ENCODE assay signal across 8 cellular contexts in genomic region chr6:2766767-2767314, GRCh38. TPM values are rescaled to one million over a fixed set of nuclear protein-coding genes. Genes with fewer than 3 reads are reported as not detected.
DNase-seq lines count a peak whose midpoint lies in the region; TF ChIP-seq lines count a peak whose summit lies in the region.

No MANE protein-coding gene starts in this region.

- whole genome bisulfite sequencing in tibial nerve, 2 donors = 2 to 5% methylated on average over 10 of the region's 10 CpGs

- H3K27ac ChIP-seq in 22Rv1 (no peak overlapping the region), HEK293 (ENCODE audit: extremely low read depth, low read depth, low read length) (peak overlapping the region; percentile 92; the same call in 1 of the 2 replicates), ascending aorta (peak overlapping the region; percentile 92 to 99), tibial nerve (peak overlapping the region in 3 of 4 donors; percentile 90 to 95 (median 92))

- DNase-seq in ascending aorta (ENCODE audit: low spot score in 2 of 2) (no peak), left kidney (ENCODE audit: low read depth, low spot score) (peak; percentile 49), tibial nerve (ENCODE audit: low spot score in 2 of 2) (no peak), NCI-H1417 treated with DMSO at 0.1 percent for 48 hours (lab: John Stamatoyannopoulos, UW) (no peak), KG1 (lab: John Stamatoyannopoulos, UW) (no peak)
- no peak for DNase-seq in stimulated activated CD4-positive, alpha-beta T cell treated with anti-CD3 and anti-CD28 coated beads, Interleukin-4, amount 100 ng/mL, for 4 hours

- 0 out of 2 replicates have a peak, but pooled peaks have one; percentile 5 for TF ChIP-seq CTCF in 22Rv1 (IDR thresholded peaks at IDR 0.05)
- no peak for TF ChIP-seq CTCF in HEK293 (tag by site-specific recombination; IDR thresholded peaks at IDR 0.05)
- TF ChIP-seq CTCF in ascending aorta (IDR thresholded peaks at IDR 0.05) = no peak
- TF ChIP-seq CTCF in tibial nerve (IDR thresholded peaks at IDR 0.05) = no peak

- no peak for TF ChIP-seq EP300 in tibial nerve (IDR thresholded peaks at IDR 0.05)

- peaks cover 3 to 15% of the 10 kb centered on the region in 2 experiments; a peak in 2 of 3 replicates for H3K36me3 ChIP-seq in HEK293 (ENCODE audit: control insufficient read depth in 2 of 2, insufficient read depth in 1 of 2, low read length in 2 of 2)
- H3K36me3 ChIP-seq in ascending aorta = peaks cover 0 to 6% of the 10 kb centered on the region in 2 donors
- H3K36me3 ChIP-seq in tibial nerve = peaks cover 0 to 6% (median 0%) of the 10 kb centered on the region in 3 donors

- H3K4me1 ChIP-seq in HEK293 (ENCODE audit: control insufficient read depth, insufficient read depth, low read length) (peaks cover 24% of the 10 kb centered on the region), ascending aorta (peaks cover 6 to 29% of the 10 kb centered on the region in 2 donors), tibial nerve (peaks cover 0 to 54% (median 27%) of the 10 kb centered on the region in 4 donors)

- H3K4me3 ChIP-seq in HEK293 (ENCODE audit: low read depth, low read length) (peak overlapping the region; percentile 91), ascending aorta (peak overlapping the region; percentile 93), tibial nerve (peak overlapping the region; percentile 65 to 86 (median 78))

- CTCF ChIA-PET in HEK293 (lab: Yijun Ruan, JAX) = interaction anchor here (0.6 to 2.1 kb wide), 14 partner anchors 10 to 213 kb away, joined by 3 to 8 read pairs (median 3); no protein-coding TSS in a partner anchor

- H3K27me3 ChIP-seq in ascending aorta (no peaks in the 10 kb centered on the region), tibial nerve (no peaks in the 10 kb centered on the region)

- H3K9me3 ChIP-seq in HEK293 (ENCODE audit: control insufficient read depth, insufficient read depth, low read depth, low read length) = no peaks in the 10 kb centered on the region
- no peaks in the 10 kb centered on the region for H3K9me3 ChIP-seq in ascending aorta
- no peaks in the 10 kb centered on the region for H3K9me3 ChIP-seq in tibial nerve

- intact Hi-C loops in ascending aorta (cut with DNase I) = loop anchor here (5.0 kb wide), 2 partner anchors 135 to 300 kb away; partner anchors contain the start of gene RIPK1

- POLR2A ChIA-PET in HEK293 (lab: Yijun Ruan, JAX) = interaction anchor here (0.7 kb wide), 1 partner anchor 220 kb away, joined by 3 read pairs; no protein-coding TSS in a partner anchor

- TF ChIP-seq POLR2A in tibial nerve (IDR thresholded peaks at IDR 0.05) = no peak

TF ChIP-seq in HEK293, 187 proteins besides CTCF, POLR2A, EP300 and RAD21:
- TF ChIP-seq ZNF423 (tag by site-specific recombination; IDR thresholded peaks at IDR 0.05) (no peak), PRDM1 (tag by site-specific recombination; IDR thresholded peaks at IDR 0.05) (peak; percentile 84)

RNA-seq across cellular contexts. Expression of gene WRNIP1, which starts 1.6 kb away (rescaled TPM):
- 100 TPM for total RNA-seq in ascending aorta
- 10 to 100 TPM; 62.6 to 89.4 (median 76.2) TPM for total RNA-seq in tibial nerve

RNA-seq across cellular contexts. Expression of gene MYLK4, which starts 16.1 kb away (rescaled TPM):
- total RNA-seq in ascending aorta (not detected), tibial nerve (under 1 TPM; 0.42 to 0.98 (median 0.52) TPM)
